Comparison of ENCODE assay signal across 27 cellular contexts in genomic region chr9:9498147-9498546, GRCh38.
A peak's percentile ranks its signal among the peaks of the same experiment; 100 is the strongest.
DNase-seq lines count a peak whose midpoint lies in the region; ATAC-seq and TF ChIP-seq lines count a peak whose summit lies in the region.
"Had no signal": no experiment of that assay in that cellular context is flagged by ENCODE, and none has a peak within 500 bp of the region (broad histone marks: within the 10 kb centered on the region; RNA-seq: fewer than 3 reads in every experiment).

No MANE protein-coding gene starts in this region.

- H3K27me3 Mint-ChIP-seq in activated T-cell treated with anti-CD3 and anti-CD28 coated beads, Interleukin-2, amount 50 U/mL, for 24 hours, result no peaks in the 10 kb centered on the region
- H3K27me3 Mint-ChIP-seq: activated CD4-positive, alpha-beta T cell treated with anti-CD3 and anti-CD28 coated beads, Interleukin-2, amount 10 ng/mL, durations not matched to agents 7 days and 5 days; B cell; central memory CD8-positive, alpha-beta T cell; T-cell had no signal

- no peak for TF ChIP-seq POLR2A in GM18505 (IDR thresholded peaks at IDR 0.05; ENCODE audit: borderline replicate concordance, extremely low read depth, insufficient read depth, insufficient read length)

- peaks cover 5% of the 10 kb centered on the region for H3K4me1 ChIP-seq in mucosa of descending colon (ENCODE audit: low read depth)
- H3K4me1 ChIP-seq: esophagus squamous epithelium, heart right ventricle, SJSA1, uterus had no signal

- no peak overlapping the region for H3K27ac Mint-ChIP-seq in activated T-cell treated with anti-CD3 and anti-CD28 coated beads, Interleukin-2, amount 50 U/mL, for 24 hours
- H3K27ac Mint-ChIP-seq: activated CD4-positive, alpha-beta T cell treated with anti-CD3 and anti-CD28 coated beads, Interleukin-2, amount 10 ng/mL, durations not matched to agents 7 days and 5 days; B cell; CD8-positive, alpha-beta T cell; T-cell had no signal

- TF ChIP-seq CTCF in epithelial cell of esophagus (IDR thresholded peaks at IDR 0.05; ENCODE audit: insufficient read depth, low read depth, low read length, missing control alignments), result no peak
- TF ChIP-seq CTCF in mucosa of descending colon (IDR thresholded peaks at IDR 0.05), result no peak

- peaks cover 23% of the 10 kb centered on the region for H3K9me3 Mint-ChIP-seq in activated T-cell treated with anti-CD3 and anti-CD28 coated beads, Interleukin-2, amount 50 U/mL, for 24 hours

- H3K4me1 Mint-ChIP-seq in activated T-cell treated with anti-CD3 and anti-CD28 coated beads, Interleukin-2, amount 50 U/mL, for 24 hours (ENCODE audit: low read depth), result no peaks in the 10 kb centered on the region
- H3K4me1 Mint-ChIP-seq: activated CD4-positive, alpha-beta T cell treated with anti-CD3 and anti-CD28 coated beads, Interleukin-2, amount 10 ng/mL, durations not matched to agents 7 days and 5 days; B cell; central memory CD8-positive, alpha-beta T cell; T-cell had no signal

- H3K4me3 ChIP-seq in epithelial cell of esophagus (ENCODE audit: low read length) (no peak overlapping the region), mucosa of descending colon (no peak overlapping the region)
- H3K4me3 ChIP-seq: esophagus squamous epithelium, heart right ventricle, SJSA1, thoracic aorta, uterus had no signal

- no peak overlapping the region for H3K4me3 Mint-ChIP-seq in activated T-cell treated with anti-CD3 and anti-CD28 coated beads, Interleukin-2, amount 50 U/mL, for 24 hours
- H3K4me3 Mint-ChIP-seq: activated CD4-positive, alpha-beta T cell treated with anti-CD3 and anti-CD28 coated beads, Interleukin-2, amount 10 ng/mL, durations not matched to agents 7 days and 5 days; activated T-cell treated with anti-CD3 and anti-CD28 coated beads, Interleukin-2, amount 50 U/mL, for 4 hours; B cell; CD8-positive, alpha-beta T cell; central memory CD8-positive, alpha-beta T cell; T-cell had no signal

- H3K36me3 ChIP-seq in mucosa of descending colon (ENCODE audit: low read depth), result no peaks in the 10 kb centered on the region
- H3K36me3 ChIP-seq: esophagus squamous epithelium, heart right ventricle, SJSA1, thoracic aorta, uterus had no signal

- intact Hi-C loops in mucosa of descending colon (cut with DNase I, micrococcal nuclease), result no loop called here

- ATAC-seq in mucosa of descending colon (peak; percentile 75), HG02870 (IDR thresholded peaks at IDR 0.05; ENCODE audit: unreplicated experiment) (no peak), GM18505 (IDR thresholded peaks at IDR 0.05; ENCODE audit: unreplicated experiment) (no peak)
- ATAC-seq: activated T-cell treated with anti-CD3 and anti-CD28 coated beads, Interleukin-2, amount 50 U/mL, for 4 hours; CD8-positive, alpha-beta T cell; heart right ventricle; T-cell had no signal

- H3K36me3 Mint-ChIP-seq in activated T-cell treated with anti-CD3 and anti-CD28 coated beads, Interleukin-2, amount 50 U/mL, for 24 hours (ENCODE audit: low read depth), result no peaks in the 10 kb centered on the region
- H3K36me3 Mint-ChIP-seq: CD8-positive, alpha-beta T cell; T-cell had no signal

- H3K9me3 ChIP-seq in mucosa of descending colon, result peaks cover 4% of the 10 kb centered on the region
- H3K9me3 ChIP-seq: SJSA1, uterus had no signal

- DNase-seq in AML-193 (lab: John Stamatoyannopoulos, UW) (peak; percentile 37 to 54), NCI-H460 (ENCODE audit: extremely low read depth, low read depth) (peak; percentile 11), epithelial cell of esophagus (ENCODE audit: low read depth) (peak; percentile 14), mucosa of descending colon (no peak), middle frontal gyrus (ENCODE audit: extremely low spot score, low spot score) (no peak)
- no peak for DNase-seq in activated T-cell treated with anti-CD3 and anti-CD28 coated beads, Interleukin-2, amount 50 U/mL, for 24 hours
- DNase-seq: activated CD4-positive, alpha-beta T cell treated with anti-CD3 and anti-CD28 coated beads, Interleukin-2, amount 10 ng/mL, durations not matched to agents 7 days and 5 days; activated T-cell treated with anti-CD3 and anti-CD28 coated beads, Interleukin-2, amount 50 U/mL, for 4 hours; CD8-positive, alpha-beta T cell; dermis blood vessel endothelial cell; esophagus squamous epithelium; foreskin melanocyte; H7; heart right ventricle; MM.1S; NCI-H146; NCI-H2107; NCI-H345; stimulated activated naive CD4-positive, alpha-beta T cell; T-cell; uterus had no signal

Comparison
In these comparisons a context has a peak if more than half of its experiments do, and no peak if none do; other contexts are left out.
1. DNase-seq: peak in AML-193 (2 of 2), NCI-H460 (single experiment) and epithelial cell of esophagus (single experiment); none in mucosa of descending colon (0 of 3), middle frontal gyrus (single experiment) and activated T-cell treated with anti-CD3 and anti-CD28 coated beads, Interleukin-2, amount 50 U/mL, for 24 hours (single experiment).